Comparison of ENCODE assay signal across 15 cellular contexts in genomic region chr2:152075427-152076050, GRCh38.
"Had no signal": no experiment of that assay in that cellular context is flagged by ENCODE, and none has a peak within 500 bp of the region (broad histone marks: within the 10 kb centered on the region; RNA-seq: fewer than 3 reads in every experiment).

No MANE protein-coding gene starts in this region.

- DNase-seq: activated CD4-positive, alpha-beta T cell treated with anti-CD3 and anti-CD28 coated beads, Interleukin-2, amount 10 ng/mL, durations not matched to agents 7 days and 5 days; activated gamma-delta T cell treated with Interleukin-2 at 50 U/mL for 16 hours; amniotic stem cell; foreskin melanocyte; head of caudate nucleus; immature natural killer cell; naive thymus-derived CD8-positive, alpha-beta T cell; stimulated activated CD4-positive, alpha-beta T cell treated with anti-CD3 and anti-CD28 coated beads, Interleukin-4, amount 100 ng/mL, for 1 hour; stimulated activated naive CD4-positive, alpha-beta T cell; SW 1271 had no signal

- ATAC-seq: naive thymus-derived CD8-positive, alpha-beta T cell had no signal

- H3K27ac ChIP-seq: epithelial cell of prostate, parathyroid adenoma, suprapubic skin had no signal

- H3K36me3 Mint-ChIP-seq: activated naive CD8-positive, alpha-beta T cell; immature natural killer cell; memory B cell had no signal

- H3K4me1 Mint-ChIP-seq: activated CD4-positive, alpha-beta T cell treated with anti-CD3 and anti-CD28 coated beads, Interleukin-2, amount 10 ng/mL, durations not matched to agents 7 days and 5 days; immature natural killer cell; memory B cell had no signal

- H3K9me3 Mint-ChIP-seq: activated CD4-positive, alpha-beta T cell treated with anti-CD3 and anti-CD28 coated beads, Interleukin-2, amount 10 ng/mL, durations not matched to agents 7 days and 5 days had no signal

- H3K4me1 ChIP-seq: parathyroid adenoma, suprapubic skin had no signal

- H3K27ac Mint-ChIP-seq: activated CD4-positive, alpha-beta T cell treated with anti-CD3 and anti-CD28 coated beads, Interleukin-2, amount 10 ng/mL, durations not matched to agents 7 days and 5 days; activated naive CD8-positive, alpha-beta T cell; immature natural killer cell; memory B cell; naive thymus-derived CD8-positive, alpha-beta T cell had no signal

- H3K9me3 ChIP-seq: suprapubic skin had no signal

- H3K27me3 Mint-ChIP-seq: activated naive CD8-positive, alpha-beta T cell had no signal

- H3K27me3 ChIP-seq: suprapubic skin had no signal

- H3K4me3 ChIP-seq: suprapubic skin had no signal

- H3K36me3 ChIP-seq: suprapubic skin had no signal

- H3K4me3 Mint-ChIP-seq: activated CD4-positive, alpha-beta T cell treated with anti-CD3 and anti-CD28 coated beads, Interleukin-2, amount 10 ng/mL, durations not matched to agents 7 days and 5 days; activated naive CD8-positive, alpha-beta T cell; immature natural killer cell; memory B cell; naive thymus-derived CD8-positive, alpha-beta T cell had no signal
